Comparison of ENCODE assay signal across 2 cellular contexts in genomic region chr11:60917267-60917666, GRCh38.
TF ChIP-seq lines count a peak whose summit lies in the region.

No MANE protein-coding gene starts in this region.

TF ChIP-seq in IMR-90, 13 proteins besides CTCF, POLR2A, EP300 and RAD21:
- no peak for TF ChIP-seq ELK1 (IDR thresholded peaks at IDR 0.05; ENCODE audit: borderline replicate concordance, low read depth, low read length)
- TF ChIP-seq RCOR1 (IDR thresholded peaks at IDR 0.05; ENCODE audit: insufficient replicate concordance, low read length) = no peak
- no peak for TF ChIP-seq MAFK (IDR thresholded peaks at IDR 0.05; ENCODE audit: low read depth, low read length)
- TF ChIP-seq BHLHE40 (IDR thresholded peaks at IDR 0.05; ENCODE audit: low read depth, low read length) = no peak
- TF ChIP-seq CHD1 (IDR thresholded peaks at IDR 0.05; ENCODE audit: low read depth, low read length) = no peak
- TF ChIP-seq SMC3 (IDR thresholded peaks at IDR 0.05; ENCODE audit: low read depth, low read length) = no peak
- no peak for TF ChIP-seq NFE2L2 (IDR thresholded peaks at IDR 0.05; ENCODE audit: low read depth, low read length)

TF ChIP-seq in H1, 55 proteins besides CTCF, POLR2A, EP300 and RAD21:
- TF ChIP-seq CHD1 (IDR thresholded peaks at IDR 0.05; ENCODE audit: low read depth, low read length) = no peak
TF ChIP-seq in H1: peak in this region for 0.
